Comparison of ENCODE assay signal across 1 cellular context in genomic region chr6:111677186-111677990, GRCh38.
TF ChIP-seq lines count a peak whose summit lies in the region.

No MANE protein-coding gene starts in this region.

TF ChIP-seq in liver, 16 proteins besides CTCF, POLR2A, EP300 and RAD21 (continued from another document):
- TF ChIP-seq ATF3 (IDR thresholded peaks at IDR 0.05) (no peak), HNF4G (IDR thresholded peaks at IDR 0.05) (peak; percentile 31), NR2F2 (IDR thresholded peaks at IDR 0.05) (no peak), ZBTB33 (IDR thresholded peaks at IDR 0.05) (no peak), RXRA (IDR thresholded peaks at IDR 0.05) (peak in 1 of 2 donors; percentile 17), HNF4A (conservative IDR thresholded peaks at IDR 0.05) (peak; percentile 51 to 52), FOXA1 (IDR thresholded peaks at IDR 0.05) (no peak), TAF1 (conservative IDR thresholded peaks at IDR 0.05) (no peak)
- TF ChIP-seq, protein P1, sequence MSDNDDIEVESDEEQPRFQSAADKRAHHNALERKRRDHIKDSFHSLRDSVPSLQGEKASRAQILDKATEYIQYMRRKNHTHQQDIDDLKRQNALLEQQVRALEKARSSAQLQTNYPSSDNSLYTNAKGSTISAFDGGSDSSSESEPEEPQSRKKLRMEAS (IDR thresholded peaks at IDR 0.05): no peak
